In genomic region chr9:124544535-124544934, GRCh38 we compare ENCODE assay signal across 20 cellular contexts. TPM values are rescaled to one million over a fixed set of nuclear protein-coding genes. Genes with fewer than 3 reads are reported as not detected.
"Had no signal": no experiment of that assay in that cellular context is flagged by ENCODE, and none has a peak within 500 bp of the region (broad histone marks: within the 10 kb centered on the region; RNA-seq: fewer than 3 reads in every experiment).

No MANE protein-coding gene starts in this region.

- DNase-seq: IMR-90, Kasumi-1, MM.1S, NCI-H1092 treated with DMSO at 0.1 percent for 48 hours, NCI-H1436, NCI-H187, NCI-H2029, NCI-H2081 treated with DMSO at 0.1 percent for 48 hours, NCI-H2171, NCI-H345, NCI-H446 treated with DMSO at 0.1 percent for 48 hours, NCI-H510A treated with DMSO at 0.1 percent for 48 hours, NCI-H526, PC-3, SHP77 treated with DMSO at 0.1 percent for 48 hours, SJCRH30 had no signal

- ATAC-seq: Panc1, PC-3, Right ventricle myocardium inferior, SK-N-SH treated with all-trans-retinoic acid at 6 μM for 48 hours had no signal

- H3K9ac ChIP-seq: KMS-11 had no signal

- H3K27me3 ChIP-seq: SJCRH30 had no signal

- H3K27ac ChIP-seq: KMS-11, SJCRH30 had no signal

- H3K36me3 ChIP-seq: SJCRH30 had no signal

- H3K4me2 ChIP-seq: KMS-11 had no signal

- H3K4me3 ChIP-seq: SJCRH30 had no signal

- H3K4me1 ChIP-seq: SJCRH30 had no signal

- H3K9me3 ChIP-seq: SJCRH30 had no signal

RNA-seq across cellular contexts. Expression of gene NR5A1, which starts 37.3 kb away (rescaled TPM):
- total RNA-seq: IMR-90, PC-3, Right ventricle myocardium inferior, SJCRH30 had no signal
- polyA plus RNA-seq: IMR-90 had no signal
